ENCODE assay signal across 10 cellular contexts in genomic region chr11:64842851-64843841, GRCh38. TPM values are rescaled to one million over a fixed set of nuclear protein-coding genes. Genes with fewer than 3 reads are reported as not detected.
DNase-seq lines count a peak whose midpoint lies in the region; ATAC-seq and TF ChIP-seq lines count a peak whose summit lies in the region.
"Had no signal": no experiment of that assay in that cellular context is flagged by ENCODE, and none has a peak within 500 bp of the region (broad histone marks: within the 10 kb centered on the region; RNA-seq: fewer than 3 reads in every experiment).

No MANE protein-coding gene starts in this region.

- H3K27ac Mint-ChIP-seq in GM23338 (peak overlapping the region; percentile 76), CD14-positive monocyte (peak overlapping the region in 1 of 7 donors; percentile 23)
- H3K27ac Mint-ChIP-seq in activated T-helper 17 cell treated with anti-CD3 and anti-CD28 coated beads, Interleukin-2, amount 50 U/mL, for 72 hours = peak overlapping the region; percentile 38

- H3K4me3 ChIP-seq in GM23338 = peak overlapping the region; percentile 86
- peak overlapping the region; percentile 65 for H3K4me3 ChIP-seq in lower lobe of right lung

- peak overlapping the region; percentile 84 for H3K4me3 Mint-ChIP-seq in GM23338
- peak overlapping the region; percentile 73 for H3K4me3 Mint-ChIP-seq in activated T-helper 17 cell treated with anti-CD3 and anti-CD28 coated beads, Interleukin-2, amount 50 U/mL, for 72 hours
- no peak overlapping the region for H3K4me3 Mint-ChIP-seq in CD14-positive monocyte

- no peaks in the 10 kb centered on the region for H3K9me3 ChIP-seq in lower lobe of right lung
- H3K9me3 ChIP-seq: psoas muscle had no signal

- H3K27me3 ChIP-seq in GM23338 (ENCODE audit: insufficient read depth) = no peaks in the 10 kb centered on the region
- H3K27me3 ChIP-seq in lower lobe of right lung (ENCODE audit: low read depth) = no peaks in the 10 kb centered on the region

- intact Hi-C loops in lower lobe of right lung (cut with DNase I) = no loop called here
- intact Hi-C loops in CD14-positive monocyte (cut with micrococcal nuclease) = loop anchor here in 1 of 2 donors (10.0 kb wide), 2 partner anchors 58 to 172 kb away; partner anchors contain the start of gene ARL2

- peak overlapping the region; percentile 82 for H3K27ac ChIP-seq in 22Rv1
- no peak overlapping the region for H3K27ac ChIP-seq in GM23338 (ENCODE audit: low read depth)
- peak overlapping the region; percentile 86 for H3K27ac ChIP-seq in lower lobe of right lung
- H3K27ac ChIP-seq: coronary artery, psoas muscle had no signal

- H3K4me1 Mint-ChIP-seq in GM23338 (peaks cover 31% of the 10 kb centered on the region), CD14-positive monocyte (peaks cover 23% of the 10 kb centered on the region)
- H3K4me1 Mint-ChIP-seq in activated T-helper 17 cell treated with anti-CD3 and anti-CD28 coated beads, Interleukin-2, amount 50 U/mL, for 72 hours = peaks cover 14% of the 10 kb centered on the region

- H3K9me3 Mint-ChIP-seq in GM23338 (no peaks in the 10 kb centered on the region), CD14-positive monocyte (peaks cover 0 to 2% (median 0%) of the 10 kb centered on the region in 7 donors)
- H3K9me3 Mint-ChIP-seq in activated T-helper 17 cell treated with anti-CD3 and anti-CD28 coated beads, Interleukin-2, amount 50 U/mL, for 72 hours = no peaks in the 10 kb centered on the region

- H3K36me3 Mint-ChIP-seq in GM23338 (ENCODE audit: low read depth) (peaks cover 4% of the 10 kb centered on the region; the same call in 2 of the 3 replicates), CD14-positive monocyte (peaks cover 0 to 2% of the 10 kb centered on the region in 2 donors)
- H3K36me3 Mint-ChIP-seq in activated T-helper 17 cell treated with anti-CD3 and anti-CD28 coated beads, Interleukin-2, amount 50 U/mL, for 72 hours (ENCODE audit: low read depth) = no peaks in the 10 kb centered on the region

- DNase-seq in GM23338 (ENCODE audit: low spot score) = no peak
- DNase-seq in lower lobe of right lung = peak; percentile 77
- DNase-seq in NCI-H524 treated with DMSO at 0.1 percent for 48 hours (lab: John Stamatoyannopoulos, UW) = no peak
- no peak for DNase-seq in left lobe of liver (ENCODE audit: low spot score)
- DNase-seq in CD14-positive monocyte (ENCODE audit: low spot score) = no peak

- H3K9me2 ChIP-seq in GM23338 (ENCODE audit: insufficient read depth) = no peaks in the 10 kb centered on the region

- peak overlapping the region; percentile 93 for H3K4me2 ChIP-seq in GM23338

- no peak overlapping the region for H2AFZ ChIP-seq in GM23338

- no peaks in the 10 kb centered on the region for H3K79me2 ChIP-seq in GM23338 (replicated peaks; ENCODE audit: insufficient read depth)

- no peaks in the 10 kb centered on the region for H3F3A ChIP-seq in GM23338 (replicated peaks; ENCODE audit: low read depth)

- no peak for TF ChIP-seq CTCF in 22Rv1 (IDR thresholded peaks at IDR 0.05)
- TF ChIP-seq CTCF in GM23338 (conservative IDR thresholded peaks at IDR 0.05; ENCODE audit: low read depth in 2 of 2) = no peak
- TF ChIP-seq CTCF in lower lobe of right lung (IDR thresholded peaks at IDR 0.05) = no peak
- no peak for TF ChIP-seq CTCF in CD14-positive monocyte (IDR thresholded peaks at IDR 0.05)

- H3K27me3 Mint-ChIP-seq in GM23338 (ENCODE audit: insufficient read depth, low read depth, poor library complexity) (peaks cover 13% of the 10 kb centered on the region), CD14-positive monocyte (ENCODE audit: low read depth in 3 of 3) (peaks cover 3 to 16% (median 15%) of the 10 kb centered on the region in 3 donors)
- H3K27me3 Mint-ChIP-seq in activated T-helper 17 cell treated with anti-CD3 and anti-CD28 coated beads, Interleukin-2, amount 50 U/mL, for 72 hours = no peaks in the 10 kb centered on the region

- no peaks in the 10 kb centered on the region for H3K36me3 ChIP-seq in GM23338 (ENCODE audit: insufficient read depth)
- H3K36me3 ChIP-seq in lower lobe of right lung = peaks cover 16% of the 10 kb centered on the region

- no peaks in the 10 kb centered on the region for H4K20me1 ChIP-seq in GM23338 (replicated peaks; ENCODE audit: insufficient read depth)

- H3K4me1 ChIP-seq in GM23338 (ENCODE audit: insufficient read depth) = peaks cover 12% of the 10 kb centered on the region
- peaks cover 35% of the 10 kb centered on the region for H3K4me1 ChIP-seq in lower lobe of right lung

- ATAC-seq in GM23338 = peak; percentile 3
- ATAC-seq in activated T-helper 17 cell treated with anti-CD3 and anti-CD28 coated beads, Interleukin-2, amount 50 U/mL, for 72 hours (replicated peaks) = no peak
- peak; percentile 39 to 49 for ATAC-seq in lower lobe of right lung
- no peak for ATAC-seq in left lobe of liver
- ATAC-seq in HG03342 (IDR thresholded peaks at IDR 0.05; ENCODE audit: unreplicated experiment) = no peak

TF ChIP-seq in GM23338, 12 proteins besides CTCF, POLR2A, EP300 and RAD21:
- TF ChIP-seq CREB1 (CRISPR knock-in tag; IDR thresholded peaks at IDR 0.05; ENCODE audit: low read depth) (no peak), EZH2phosphoT487 (IDR thresholded peaks at IDR 0.05; ENCODE audit: unreplicated experiment) (no peak), ZNF114 (CRISPR knock-in tag; IDR thresholded peaks at IDR 0.05) (no peak), JUNB (IDR thresholded peaks at IDR 0.05; ENCODE audit: unreplicated experiment) (no peak), EZH2 (IDR thresholded peaks at IDR 0.05; ENCODE audit: low read depth, unreplicated experiment) (no peak)

RNA-seq across cellular contexts. Expression of gene CDC42BPG, which starts 1.3 kb away (rescaled TPM):
- total RNA-seq in GM23338 (2014; rRNA removed; shearing (Covaris generic)) = 10.1 and 11.6 TPM in 2 replicates
- 1.8 and 2.3 TPM in 2 replicates for polyA plus RNA-seq in GM23338 (2016; fragmentation: Nextera tagmentation; extraction: Ambion mirVana)
- total RNA-seq in activated T-helper 17 cell treated with anti-CD3 and anti-CD28 coated beads, Interleukin-2, amount 50 U/mL, for 72 hours = under 1 TPM; 0.37 to 0.71 TPM
- 16.3 TPM for total RNA-seq in lower lobe of right lung
- total RNA-seq in left lobe of liver = 1.2 TPM
- polyA plus RNA-seq in CD14-positive monocyte = not detected

RNA-seq across cellular contexts. Expression of gene MEN1, which starts 32.8 kb away (rescaled TPM):
- 38.9 and 45.2 TPM in 2 replicates for total RNA-seq in GM23338 (2014; rRNA removed; shearing (Covaris generic))
- 27.2 and 31.6 TPM in 2 replicates for polyA plus RNA-seq in GM23338 (2016; fragmentation: Nextera tagmentation; extraction: Ambion mirVana)
- total RNA-seq in activated T-helper 17 cell treated with anti-CD3 and anti-CD28 coated beads, Interleukin-2, amount 50 U/mL, for 72 hours = 10 to 100 TPM; 17.9 to 28.2 TPM
- 22.7 TPM for total RNA-seq in lower lobe of right lung
- 24.0 TPM for total RNA-seq in left lobe of liver
- polyA plus RNA-seq in CD14-positive monocyte = 10 to 100 TPM in 1 of 2 donors, 1 to 10 TPM in 1; 9.4 to 10.0 TPM

RNA-seq across cellular contexts. Expression of gene EHD1, which starts 35.3 kb away (rescaled TPM):
- 43.8 and 69.7 TPM in 2 replicates for total RNA-seq in GM23338 (2014; rRNA removed; shearing (Covaris generic))
- polyA plus RNA-seq in GM23338 (2016; fragmentation: Nextera tagmentation; extraction: Ambion mirVana) (16.7 and 16.9 TPM in 2 replicates), CD14-positive monocyte (10 to 100 TPM; 30.3 to 48.4 TPM)
- 100 to 1,000 TPM in 1 of 2 donors, 10 to 100 TPM in 1; 96.5 to 107 TPM for total RNA-seq in activated T-helper 17 cell treated with anti-CD3 and anti-CD28 coated beads, Interleukin-2, amount 50 U/mL, for 72 hours
- total RNA-seq in lower lobe of right lung (73.4 TPM), left lobe of liver (29.9 TPM)

RNA-seq across cellular contexts. Expression of gene MAP4K2, which starts 40.1 kb away (rescaled TPM):
- 32.3 and 42.6 TPM in 2 replicates for total RNA-seq in GM23338 (2014; rRNA removed; shearing (Covaris generic))
- polyA plus RNA-seq in GM23338 (2016; fragmentation: Nextera tagmentation; extraction: Ambion mirVana) (9.9 and 11.2 TPM in 2 replicates), CD14-positive monocyte (10 to 100 TPM in 1 of 2 donors, 1 to 10 TPM in 1; 9.9 to 12.6 TPM)
- 10 to 100 TPM; 65.9 to 82.5 TPM for total RNA-seq in activated T-helper 17 cell treated with anti-CD3 and anti-CD28 coated beads, Interleukin-2, amount 50 U/mL, for 72 hours
- total RNA-seq in lower lobe of right lung (29.1 TPM), left lobe of liver (6.6 TPM)

Comparison
In these comparisons a context has a peak if more than half of its experiments do, and no peak if none do; other contexts are left out.
1. ATAC-seq: peak in GM23338 (single experiment) and lower lobe of right lung (2 of 2); none in activated T-helper 17 cell treated with anti-CD3 and anti-CD28 coated beads, Interleukin-2, amount 50 U/mL, for 72 hours (single experiment), left lobe of liver (single experiment) and HG03342 (single experiment).
2. H3K4me3 Mint-ChIP-seq: peak in GM23338 (single experiment) and activated T-helper 17 cell treated with anti-CD3 and anti-CD28 coated beads, Interleukin-2, amount 50 U/mL, for 72 hours (single experiment); none in CD14-positive monocyte (0 of 2).